In the genomic region with DNA sequence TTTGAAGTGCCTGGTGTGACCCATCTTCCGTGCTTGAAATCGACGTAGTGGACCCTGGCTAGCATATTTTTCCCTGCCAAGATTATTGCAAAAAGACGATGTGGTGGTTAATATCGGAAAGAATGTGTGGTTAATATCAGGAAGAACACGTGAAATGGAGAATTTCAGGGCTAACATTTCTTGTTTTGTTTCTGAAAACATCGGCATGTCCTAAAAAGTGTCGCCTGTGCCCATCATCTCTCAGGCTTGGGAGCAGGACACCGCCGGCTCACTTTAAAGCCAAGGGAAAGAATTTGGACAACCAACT, we compare ENCODE assay signal across 8 cellular contexts.
DNase-seq lines count a peak whose midpoint lies in the region; ATAC-seq and TF ChIP-seq lines count a peak whose summit lies in the region.

No MANE protein-coding gene starts in this region.

- peak overlapping the region in 1 of 11 experiments; percentile 46; a peak in 1 of 22 replicates for H3K27ac ChIP-seq in BLaER1 treated with 17β-estradiol and CSF1 and Interleukin-3, amounts not matched to agents 10 nM and 100 nM
- no peak overlapping the region; the same call in 1 of the 2 replicates for H3K27ac ChIP-seq in MM.1S (ENCODE audit: low read length)
- peak overlapping the region; percentile 97 for H3K27ac ChIP-seq in duodenal mucosa (ENCODE audit: low read depth, low read length)

- no peaks in the 10 kb centered on the region for H3K9me3 ChIP-seq in BLaER1 treated with 17β-estradiol and CSF1 and Interleukin-3, amounts not matched to agents 10 nM and 100 nM (replicated peaks in 1 of 11)
- H3K9me3 ChIP-seq in MM.1S (replicated peaks; ENCODE audit: insufficient read depth, low read length) = no peaks in the 10 kb centered on the region
- no peaks in the 10 kb centered on the region for H3K9me3 ChIP-seq in duodenal mucosa (ENCODE audit: control insufficient read depth in 1 of 2, low read length in 2 of 2)
- no peaks in the 10 kb centered on the region for H3K9me3 ChIP-seq in neuron (ENCODE audit: low read length)

- H3F3A ChIP-seq in MM.1S (ENCODE audit: insufficient read depth, low read length) = no peaks in the 10 kb centered on the region

- H3K4me2 ChIP-seq in BLaER1 treated with 17β-estradiol and CSF1 and Interleukin-3, amounts not matched to agents 10 nM and 100 nM = peak overlapping the region; percentile 84 to 100 (median 99)
- peak overlapping the region; percentile 65 for H3K4me2 ChIP-seq in MM.1S (ENCODE audit: low read depth, low read length)

- peak overlapping the region in 9 of 10 experiments; percentile 59 to 79 (median 73); a peak in 16 of 20 replicates for H3K4me3 ChIP-seq in BLaER1 treated with 17β-estradiol and CSF1 and Interleukin-3, amounts not matched to agents 10 nM and 100 nM
- H3K4me3 ChIP-seq in MM.1S (ENCODE audit: low read length) (peak overlapping the region; percentile 93), duodenal mucosa (ENCODE audit: low read depth in 1 of 2, low read length in 2 of 2) (peak overlapping the region; percentile 59 to 72), neuron (ENCODE audit: low read length) (peak overlapping the region; percentile 85)

- H3K4me1 ChIP-seq in BLaER1 treated with 17β-estradiol and CSF1 and Interleukin-3, amounts not matched to agents 10 nM and 100 nM = peaks cover 28 to 51% (median 38%) of the 10 kb centered on the region in 10 experiments
- H3K4me1 ChIP-seq in MM.1S (ENCODE audit: low read length) (peaks cover 8% of the 10 kb centered on the region; the same call in 1 of the 2 replicates), duodenal mucosa (ENCODE audit: control insufficient read depth in 1 of 2, insufficient read depth in 2 of 2, low read length in 2 of 2) (peaks cover 7 to 16% of the 10 kb centered on the region in 2 donors), neuron (ENCODE audit: insufficient read depth, low read length) (peaks cover 17% of the 10 kb centered on the region)

- H3K9me2 ChIP-seq in MM.1S (replicated peaks; ENCODE audit: insufficient read depth, low read length) = no peaks in the 10 kb centered on the region

- H3K9ac ChIP-seq in BLaER1 treated with 17β-estradiol and CSF1 and Interleukin-3, amounts not matched to agents 10 nM and 100 nM = peak overlapping the region in 7 of 11 experiments; percentile 22 to 86 (median 51); a peak in 7 of 22 replicates
- H3K9ac ChIP-seq in MM.1S (ENCODE audit: low read length) (no peak overlapping the region), duodenal mucosa (ENCODE audit: low read depth in 1 of 2, low read length in 2 of 2) (peak overlapping the region in 1 of 2 donors; percentile 20)

- peak overlapping the region; percentile 44 for H2AFZ ChIP-seq in MM.1S (ENCODE audit: low read length)
- H2AFZ ChIP-seq in neuron (ENCODE audit: low read depth, low read length) = peak overlapping the region; percentile 33

- TF ChIP-seq CTCF in MM.1S (IDR thresholded peaks at IDR 0.05; ENCODE audit: low read length) = no peak

- peaks cover 12% of the 10 kb centered on the region for H3K79me2 ChIP-seq in MM.1S (ENCODE audit: low read length)

- DNase-seq in MM.1S (no peak), CD1c-positive myeloid dendritic cell (ENCODE audit: extremely low spot score) (no peak), SKM-1 (lab: John Stamatoyannopoulos, UW; ENCODE audit: unreplicated experiment) (no peak)
- no peak for DNase-seq in activated CD8-positive, alpha-beta memory T cell treated with anti-CD3 and anti-CD28 coated beads, Interleukin-2, amount 50 U/mL, for 48 hours

- peaks cover 0 to 7% (median 0%) of the 10 kb centered on the region in 11 experiments; a peak in 1 of 22 replicates for H3K36me3 ChIP-seq in BLaER1 treated with 17β-estradiol and CSF1 and Interleukin-3, amounts not matched to agents 10 nM and 100 nM
- H3K36me3 ChIP-seq in MM.1S (replicated peaks; ENCODE audit: insufficient read depth, low read length) (no peaks in the 10 kb centered on the region), duodenal mucosa (ENCODE audit: control insufficient read depth in 1 of 2, insufficient read depth in 2 of 2, low read length in 2 of 2) (peaks cover 0 to 7% of the 10 kb centered on the region in 2 donors), neuron (ENCODE audit: insufficient read depth, low read length) (peaks cover 7% of the 10 kb centered on the region)

- H3K27me3 ChIP-seq in BLaER1 treated with 17β-estradiol and CSF1 and Interleukin-3, amounts not matched to agents 10 nM and 100 nM = peaks cover 0 to 9% (median 8%) of the 10 kb centered on the region in 11 experiments; a peak in 15 of 22 replicates
- H3K27me3 ChIP-seq in MM.1S (replicated peaks; ENCODE audit: insufficient read depth, low read length) (0 out of 2 replicates have a peak, but pooled peaks cover 6% of the 10 kb centered on the region), duodenal mucosa (ENCODE audit: control insufficient read depth in 1 of 2, insufficient read depth in 2 of 2, low read length in 2 of 2) (no peaks in the 10 kb centered on the region), neuron (ENCODE audit: insufficient read depth, low read length) (no peaks in the 10 kb centered on the region)

- ATAC-seq in HG02763 (IDR thresholded peaks at IDR 0.05; ENCODE audit: unreplicated experiment) = no peak

- peaks cover 0 to 37% (median 20%) of the 10 kb centered on the region in 11 experiments; a peak in 16 of 22 replicates for H4K20me1 ChIP-seq in BLaER1 treated with 17β-estradiol and CSF1 and Interleukin-3, amounts not matched to agents 10 nM and 100 nM
- H4K20me1 ChIP-seq in MM.1S (ENCODE audit: insufficient read depth, low read length) = no peaks in the 10 kb centered on the region
